Comparison of ENCODE assay signal across 18 cellular contexts in genomic region chr14:75876526-75876925, GRCh38.
DNase-seq lines count a peak whose midpoint lies in the region; ATAC-seq, FAIRE-seq and TF ChIP-seq lines count a peak whose summit lies in the region.
"Had no signal": no experiment of that assay in that cellular context is flagged by ENCODE, and none has a peak within 500 bp of the region (broad histone marks: within the 10 kb centered on the region; RNA-seq: fewer than 3 reads in every experiment).

No MANE protein-coding gene starts in this region.

- H3K9me3 Mint-ChIP-seq in astrocyte (ENCODE audit: unreplicated experiment) = no peaks in the 10 kb centered on the region
- no peaks in the 10 kb centered on the region for H3K9me3 Mint-ChIP-seq in activated CD4-positive, alpha-beta memory T cell treated with anti-CD3 and anti-CD28 coated beads for 36 hours
- no peaks in the 10 kb centered on the region for H3K9me3 Mint-ChIP-seq in activated naive CD4-positive, alpha-beta T cell treated with anti-CD3 and anti-CD28 coated beads, Interleukin-2, amount 50 U/mL, for 72 hours
- H3K9me3 Mint-ChIP-seq: activated naive CD8-positive, alpha-beta T cell treated with anti-CD3 and anti-CD28 coated beads, Interleukin-2, amount 50 U/mL, for 24 hours; activated T-cell treated with anti-CD3 and anti-CD28 coated beads, Interleukin-2, amount 50 U/mL, for 4 hours had no signal

- peak overlapping the region; percentile 34 for H3K9ac ChIP-seq in astrocyte (ENCODE audit: low read length)

- H3K4me1 Mint-ChIP-seq in astrocyte (ENCODE audit: low read depth, unreplicated experiment) = peaks cover 43% of the 10 kb centered on the region
- H3K4me1 Mint-ChIP-seq in activated CD4-positive, alpha-beta memory T cell treated with anti-CD3 and anti-CD28 coated beads for 36 hours (ENCODE audit: low read depth) = peaks cover 20% of the 10 kb centered on the region

- H3K79me2 ChIP-seq in astrocyte (ENCODE audit: insufficient read depth, low read length) = no peaks in the 10 kb centered on the region

- no peak overlapping the region for H3K4me3 ChIP-seq in astrocyte (ENCODE audit: insufficient read depth, low read depth, low read length)
- no peak overlapping the region for H3K4me3 ChIP-seq in fibroblast of mammary gland (ENCODE audit: control insufficient read depth, low read depth, low read length)
- H3K4me3 ChIP-seq: coronary artery, lung had no signal

- H3K4me2 ChIP-seq in astrocyte (ENCODE audit: low read length) = peak overlapping the region; percentile 42

- peak overlapping the region; percentile 73 for H3K27ac ChIP-seq in astrocyte (ENCODE audit: low read depth, low read length)

- intact Hi-C loops in activated CD4-positive, alpha-beta memory T cell treated with anti-CD3 and anti-CD28 coated beads for 36 hours (cut with micrococcal nuclease) = no loop called here

- peaks cover 11% of the 10 kb centered on the region for H3K36me3 Mint-ChIP-seq in astrocyte (ENCODE audit: low read depth, unreplicated experiment)
- H3K36me3 Mint-ChIP-seq in activated CD4-positive, alpha-beta memory T cell treated with anti-CD3 and anti-CD28 coated beads for 36 hours = peaks cover 6% of the 10 kb centered on the region
- peaks cover 0 to 6% of the 10 kb centered on the region in 2 donors for H3K36me3 Mint-ChIP-seq in activated naive CD4-positive, alpha-beta T cell treated with anti-CD3 and anti-CD28 coated beads, Interleukin-2, amount 50 U/mL, for 72 hours

- no peak for TF ChIP-seq CTCF in astrocyte (IDR thresholded peaks at IDR 0.05; ENCODE audit: insufficient read depth, low read depth, low read length)
- TF ChIP-seq CTCF in fibroblast of mammary gland (conservative IDR thresholded peaks at IDR 0.05; ENCODE audit: control insufficient read depth, insufficient read depth, low read depth, low read length) = no peak

- CTCF ChIA-PET in activated CD4-positive, alpha-beta memory T cell treated with anti-CD3 and anti-CD28 coated beads for 36 hours (lab: Charles Lee) = no interaction called here

- H3K4me1 ChIP-seq in astrocyte (ENCODE audit: insufficient read depth, low read length) = peaks cover 40% of the 10 kb centered on the region

- no peaks in the 10 kb centered on the region for H3K27me3 Mint-ChIP-seq in astrocyte (ENCODE audit: low read depth, unreplicated experiment)
- no peaks in the 10 kb centered on the region for H3K27me3 Mint-ChIP-seq in activated CD4-positive, alpha-beta memory T cell treated with anti-CD3 and anti-CD28 coated beads for 36 hours
- H3K27me3 Mint-ChIP-seq: activated naive CD8-positive, alpha-beta T cell treated with anti-CD3 and anti-CD28 coated beads, Interleukin-2, amount 50 U/mL, for 24 hours had no signal

- no peak for FAIRE-seq in astrocyte (lab: Jason Lieb, UNC)

- DNase-seq in astrocyte (ENCODE audit: low read depth) = peak; percentile 54
- peak; percentile 55 for DNase-seq in fibroblast of mammary gland (ENCODE audit: low read depth)
- DNase-seq in midbrain (lab: John Stamatoyannopoulos, UW) = peak; percentile 64
- DNase-seq in GF-D8 (lab: John Stamatoyannopoulos, UW) = no peak
- no peak for DNase-seq in activated CD4-positive, alpha-beta memory T cell treated with anti-CD3 and anti-CD28 coated beads for 36 hours
- no peak for DNase-seq in activated naive CD4-positive, alpha-beta T cell treated with anti-CD3 and anti-CD28 coated beads, Interleukin-2, amount 50 U/mL, for 72 hours (ENCODE audit: low spot score in 2 of 2)
- DNase-seq: activated CD4-positive, alpha-beta T cell treated with anti-CD3 and anti-CD28 coated beads for 4 hours; activated naive CD8-positive, alpha-beta T cell treated with anti-CD3 and anti-CD28 coated beads, Interleukin-2, amount 50 U/mL, for 24 hours; activated T-cell treated with anti-CD3 and anti-CD28 coated beads, Interleukin-2, amount 50 U/mL, for 4 hours; COR-L47; erythroblast; NCI-H2107; NCI-H748 treated with DMSO at 0.1 percent for 48 hours; T1000 had no signal

- H3K36me3 ChIP-seq in astrocyte (ENCODE audit: insufficient read depth, low read length) = no peaks in the 10 kb centered on the region

- ATAC-seq in GM21423 (IDR thresholded peaks at IDR 0.05; ENCODE audit: unreplicated experiment) (peak; percentile 4), GM21367 (IDR thresholded peaks at IDR 0.05; ENCODE audit: unreplicated experiment) (no peak)
- ATAC-seq in activated naive CD4-positive, alpha-beta T cell treated with anti-CD3 and anti-CD28 coated beads, Interleukin-2, amount 50 U/mL, for 72 hours = no peak
- ATAC-seq: activated T-cell treated with anti-CD3 and anti-CD28 coated beads, Interleukin-2, amount 50 U/mL, for 4 hours had no signal

- POLR2A ChIA-PET in activated CD4-positive, alpha-beta memory T cell treated with anti-CD3 and anti-CD28 coated beads for 36 hours (lab: Charles Lee) = no interaction called here

- H3K27ac Mint-ChIP-seq in astrocyte (ENCODE audit: unreplicated experiment) = no peak overlapping the region
- no peak overlapping the region for H3K27ac Mint-ChIP-seq in activated CD4-positive, alpha-beta memory T cell treated with anti-CD3 and anti-CD28 coated beads for 36 hours
- H3K27ac Mint-ChIP-seq in activated naive CD4-positive, alpha-beta T cell treated with anti-CD3 and anti-CD28 coated beads, Interleukin-2, amount 50 U/mL, for 72 hours = no peak overlapping the region
- H3K27ac Mint-ChIP-seq: activated naive CD8-positive, alpha-beta T cell treated with anti-CD3 and anti-CD28 coated beads, Interleukin-2, amount 50 U/mL, for 24 hours had no signal

- H4K20me1 ChIP-seq in astrocyte (ENCODE audit: insufficient read depth, low read length) = no peaks in the 10 kb centered on the region

- no peaks in the 10 kb centered on the region for H3K9me3 ChIP-seq in astrocyte (ENCODE audit: insufficient read depth, low read depth, low read length)

- H3K4me3 Mint-ChIP-seq in astrocyte (ENCODE audit: unreplicated experiment) = no peak overlapping the region
- no peak overlapping the region for H3K4me3 Mint-ChIP-seq in activated CD4-positive, alpha-beta memory T cell treated with anti-CD3 and anti-CD28 coated beads for 36 hours
- H3K4me3 Mint-ChIP-seq: activated naive CD8-positive, alpha-beta T cell treated with anti-CD3 and anti-CD28 coated beads, Interleukin-2, amount 50 U/mL, for 24 hours; activated T-cell treated with anti-CD3 and anti-CD28 coated beads, Interleukin-2, amount 50 U/mL, for 4 hours had no signal

- H3K27me3 ChIP-seq in astrocyte (ENCODE audit: insufficient read depth, low read length) = no peaks in the 10 kb centered on the region

- H2AFZ ChIP-seq in astrocyte (ENCODE audit: low read depth, low read length) = no peak overlapping the region

Comparison
In these comparisons a context has a peak if more than half of its experiments do, and no peak if none do; other contexts are left out.
1. DNase-seq: peak in astrocyte (single experiment), fibroblast of mammary gland (single experiment) and midbrain (single experiment); none in GF-D8 (single experiment), activated CD4-positive, alpha-beta memory T cell treated with anti-CD3 and anti-CD28 coated beads for 36 hours (single experiment) and activated naive CD4-positive, alpha-beta T cell treated with anti-CD3 and anti-CD28 coated beads, Interleukin-2, amount 50 U/mL, for 72 hours (0 of 2).